ENCODE assay signal across 18 cellular contexts in genomic region chr3:45800611-45801010, GRCh38. TPM values are rescaled to one million over a fixed set of nuclear protein-coding genes. Genes with fewer than 3 reads are reported as not detected.
DNase-seq lines count a peak whose midpoint lies in the region; ATAC-seq and TF ChIP-seq lines count a peak whose summit lies in the region.
"Had no signal": no experiment of that assay in that cellular context is flagged by ENCODE, and none has a peak within 500 bp of the region (broad histone marks: within the 10 kb centered on the region; RNA-seq: fewer than 3 reads in every experiment).

No MANE protein-coding gene starts in this region.

- no peak for TF ChIP-seq CTCF in RWPE2 (IDR thresholded peaks at IDR 0.05; ENCODE audit: poor library complexity, severe bottlenecking)
- no peak for TF ChIP-seq CTCF in lung (IDR thresholded peaks at IDR 0.05; ENCODE audit: control extremely low read depth, extremely low read depth)
- TF ChIP-seq CTCF in stomach (IDR thresholded peaks at IDR 0.05): no peak

- ATAC-seq in RWPE2 (ENCODE audit: low read depth): peak; percentile 14; the same call in 1 of the 3 replicates
- ATAC-seq in lung (ENCODE audit: insufficient read depth, low FRiP score): no peak
- no peak for ATAC-seq in HG02763 (IDR thresholded peaks at IDR 0.05; ENCODE audit: unreplicated experiment)

- H3K36me3 ChIP-seq in RWPE2 (ENCODE audit: low read depth): no peaks in the 10 kb centered on the region
- H3K36me3 ChIP-seq in lung (ENCODE audit: control insufficient read depth in 2 of 2, insufficient read depth in 2 of 2, low read length in 2 of 2): peaks cover 0 to 3% of the 10 kb centered on the region in 2 donors
- H3K36me3 ChIP-seq in stomach: no peaks in the 10 kb centered on the region
- H3K36me3 ChIP-seq: BLaER1 treated with 17β-estradiol and CSF1 and Interleukin-3, amounts not matched to agents 10 nM and 100 nM had no signal

- H3K4me3 ChIP-seq in RWPE2 (ENCODE audit: severe bottlenecking) (no peak overlapping the region), lung (no peak overlapping the region), stomach (no peak overlapping the region)
- H3K4me3 ChIP-seq: BLaER1 treated with 17β-estradiol and CSF1 and Interleukin-3, amounts not matched to agents 10 nM and 100 nM had no signal

- TF ChIP-seq EP300 in stomach (IDR thresholded peaks at IDR 0.05): no peak

- intact Hi-C loops in stomach (cut with DNase I; ENCODE audit: low total_unique reads): no loop called here

- H3K4me1 ChIP-seq in RWPE2 (ENCODE audit: insufficient read depth, poor library complexity, severe bottlenecking) (no peaks in the 10 kb centered on the region), lung (ENCODE audit: control insufficient read depth in 2 of 2, insufficient read depth in 2 of 2, low read length in 2 of 2) (peaks cover 0 to 7% of the 10 kb centered on the region in 2 donors), stomach (peaks cover 10 to 15% (median 13%) of the 10 kb centered on the region in 4 donors)

- H3K27me3 ChIP-seq in RWPE2 (ENCODE audit: insufficient read depth, poor library complexity, severe bottlenecking) (peaks cover 23% of the 10 kb centered on the region), lung (ENCODE audit: control insufficient read depth, insufficient read depth) (no peaks in the 10 kb centered on the region), stomach (peaks cover 0 to 44% (median 17%) of the 10 kb centered on the region in 3 donors)

- DNase-seq in D341Med (ENCODE audit: low spot score): peak; percentile 15
- no peak for DNase-seq in RWPE2 (ENCODE audit: low spot score)
- DNase-seq in lung (ENCODE audit: low spot score): peak; percentile 22
- peak; percentile 61 for DNase-seq in stomach
- DNase-seq in NCI-H2107 (lab: John Stamatoyannopoulos, UW): no peak
- no peak for DNase-seq in T1000 (lab: John Stamatoyannopoulos, UW)
- DNase-seq in EL: no peak
- DNase-seq: ACHN; CD4-positive, CD25-positive, alpha-beta regulatory T cell; DMS79 treated with DMSO at 0.1 percent for 48 hours; GF-D8; HCEC 1CT; HFFc6; IMR-90 had no signal

- H3K27ac ChIP-seq in RWPE2 (ENCODE audit: poor library complexity, severe bottlenecking) (no peak overlapping the region), lung (ENCODE audit: low read depth in 1 of 2, low read length in 1 of 2) (no peak overlapping the region), stomach (no peak overlapping the region)
- H3K27ac ChIP-seq: BLaER1 treated with 17β-estradiol and CSF1 and Interleukin-3, amounts not matched to agents 10 nM and 100 nM had no signal

- no peaks in the 10 kb centered on the region for H3K9me3 ChIP-seq in RWPE2 (ENCODE audit: severe bottlenecking)
- peaks cover 0 to 3% of the 10 kb centered on the region in 2 donors for H3K9me3 ChIP-seq in lung (ENCODE audit: control insufficient read depth in 2 of 2, insufficient read depth in 1 of 2, low read length in 1 of 2)
- no peaks in the 10 kb centered on the region for H3K9me3 ChIP-seq in stomach

- TF ChIP-seq POLR2A in stomach (IDR thresholded peaks at IDR 0.05): no peak

- WGBS in lung, 2 donors: 74 to 86% methylated on average over 4 of the region's 4 CpGs
- 41 to 66% (median 60%) methylated on average over 4 of the region's 4 CpGs for WGBS in stomach, 5 donors

RNA-seq across cellular contexts. Expression of gene SLC6A20, which starts 4.3 kb away (rescaled TPM):
- total RNA-seq in lung (10 to 100 TPM in 1 of 2 donors, under 1 TPM in 1; 0.28 to 10.2 TPM), stomach (under 1 TPM in 3 of 5 donors, not detected in 2; 0.14 to 0.73 (median 0.58) TPM)
- polyA plus RNA-seq in lung (1 to 10 TPM in 1 of 2 donors, under 1 TPM in 1; 0.88 to 2.7 TPM), stomach (1 to 10 TPM in 1 of 3 donors, under 1 TPM in 1, not detected in 1; 0.10 to 2.6 TPM)
- total RNA-seq: A172; CD4-positive, CD25-positive, alpha-beta regulatory T cell; H4; HFFc6; IMR-90 had no signal
- polyA plus RNA-seq: IMR-90 had no signal

RNA-seq across cellular contexts. Expression of gene LZTFL1, which starts 41.3 kb away (rescaled TPM):
- total RNA-seq in lung (10 to 100 TPM; 30.9 to 45.1 TPM), stomach (10 to 100 TPM in 3 of 5 donors, 1 to 10 TPM in 2; 3.8 to 62.4 (median 25.0) TPM)
- polyA plus RNA-seq in lung (10 to 100 TPM in 1 of 2 donors, 1 to 10 TPM in 1; 7.7 to 13.7 TPM), stomach (1 to 10 TPM; 5.3 to 8.6 (median 6.0) TPM)

Comparison
In these comparisons a context has a peak if more than half of its experiments do, and no peak if none do; other contexts are left out.
1. DNase-seq: peak in D341Med (single experiment), lung (single experiment) and stomach (single experiment); none in RWPE2 (single experiment), NCI-H2107 (single experiment), T1000 (single experiment) and EL (single experiment).